In the genomic region with DNA sequence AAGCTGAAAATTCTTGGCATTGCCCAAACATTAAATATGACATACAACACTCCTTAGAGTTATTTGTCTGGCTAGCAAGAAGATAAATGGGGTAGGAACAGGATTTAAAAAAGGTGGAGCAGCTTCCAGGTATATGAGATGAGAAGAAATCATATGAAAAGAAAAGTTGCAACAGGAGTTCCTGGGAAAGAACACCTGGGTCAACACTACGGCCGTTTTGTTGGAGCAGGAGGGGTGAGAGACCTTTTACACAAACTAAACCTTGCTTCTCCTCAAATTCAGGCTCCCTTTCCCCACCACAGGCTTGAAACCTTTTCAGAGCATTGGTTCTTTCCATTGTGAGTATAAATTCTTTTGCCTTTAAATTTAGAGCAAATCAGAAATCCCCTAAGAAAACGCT, we compare ENCODE assay signal across 12 cellular contexts. TPM values are rescaled to one million over a fixed set of nuclear protein-coding genes. Genes with fewer than 3 reads are reported as not detected.
"Had no signal": no experiment of that assay in that cellular context is flagged by ENCODE, and none has a peak within 500 bp of the region (broad histone marks: within the 10 kb centered on the region; RNA-seq: fewer than 3 reads in every experiment).

No MANE protein-coding gene starts in this region.

- H3K36me3 ChIP-seq: HAP-1 had no signal

- H3K4me1 Mint-ChIP-seq: GM23338 had no signal

- DNase-seq: GM23248, GOT3, H7, H9, HCEC 1CT, HFFc6 had no signal

- FAIRE-seq: H1, H54 had no signal

- H3K27ac ChIP-seq: GM23248 had no signal

- H3K4me1 ChIP-seq: HAP-1 had no signal

- H3K4me3 ChIP-seq: GM23248, GM23338, HAP-1 had no signal

- H3K9me3 ChIP-seq: HAP-1 had no signal

- H3K9me3 Mint-ChIP-seq: GM23338, H9 had no signal

- H3K27ac Mint-ChIP-seq: GM23338, H9, HFFc6 had no signal

- H3K4me3 Mint-ChIP-seq: GM23338, H9, HFFc6 had no signal

- ATAC-seq: GM23338, HCT116 had no signal

RNA-seq across cellular contexts. Expression of a gene that starts 18.8 kb away (rescaled TPM):
- total RNA-seq: GM23248, GM23338, H1, H4, H7, H9, HFFc6 had no signal
- polyA plus RNA-seq: GM23248, GM23338, H1 had no signal
